Comparison of ENCODE assay signal across 28 cellular contexts in the genomic region with DNA sequence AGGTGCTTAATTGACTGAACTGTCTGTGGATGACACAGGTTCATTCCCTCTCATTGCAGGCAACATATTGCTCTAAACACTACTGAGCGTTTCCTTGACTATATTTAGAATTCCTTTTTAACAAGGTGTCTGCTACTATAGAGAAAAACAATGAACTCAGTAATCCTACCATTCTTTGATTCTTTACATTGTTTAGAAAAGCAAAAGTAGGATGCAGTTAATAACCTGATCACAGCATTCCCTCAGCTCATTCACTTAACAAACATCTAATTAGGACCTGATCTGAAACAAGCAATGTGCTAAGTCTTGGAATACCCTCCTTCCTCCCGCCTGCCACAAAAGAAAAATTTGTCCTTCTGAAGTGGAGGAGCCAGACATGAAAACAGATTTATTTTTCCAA.
"Had no signal": no experiment of that assay in that cellular context is flagged by ENCODE, and none has a peak within 500 bp of the region (broad histone marks: within the 10 kb centered on the region; RNA-seq: fewer than 3 reads in every experiment).

No MANE protein-coding gene starts in this region.

- H3K36me3 Mint-ChIP-seq: stimulated activated effector memory CD8-positive, alpha-beta T cell treated with anti-CD3 and anti-CD28 coated beads, Interleukin-12 subunit alpha, Interleukin-12 subunit beta, amount 100 ng/mL, for 72 hours; stimulated activated memory B cell treated with anti-CD40 and anti-IgM and Interleukin-4, amounts not matched to agents 10 μg/mL and 1 μg/mL and 100 μg/mL, for 72 hours; stimulated activated naive B cell treated with anti-CD40 and anti-IgM and Interleukin-4, amounts not matched to agents 10 μg/mL and 1 μg/mL and 100 μg/mL, for 72 hours; type B pancreatic cell had no signal

- DNase-seq: stimulated activated CD4-positive, alpha-beta T cell treated with anti-CD3 and anti-CD28 coated beads, Interleukin-2, amount 100 ng/mL, for 48 hours; stimulated activated CD4-positive, alpha-beta T cell treated with anti-CD3 and anti-CD28 coated beads, Interleukin-4, amount 100 ng/mL, for 1 hour; stimulated activated CD4-positive, alpha-beta T cell treated with anti-CD3 and anti-CD28 coated beads, Interleukin-4, amount 100 ng/mL, for 24 hours; stimulated activated CD4-positive, alpha-beta T cell treated with anti-CD3 and anti-CD28 coated beads, Interleukin-4, amount 100 ng/mL, for 4 hours; stimulated activated CD8-positive, alpha-beta memory T cell treated with anti-CD3 and anti-CD28 coated beads, Interleukin-4, amount 100 ng/mL, for 48 hours; stimulated activated naive B cell treated with anti-CD40 and anti-IgM and Interleukin-4, amounts not matched to agents 10 μg/mL and 1 μg/mL and 100 μg/mL, for 72 hours; stimulated activated naive CD4-positive, alpha-beta T cell; stimulated activated naive CD4-positive, alpha-beta T cell treated with Interleukin-2 at 50 U/mL for 16 hours; stimulated activated naive CD8-positive, alpha-beta T cell treated with anti-CD3 and anti-CD28 coated beads, Interleukin-15, amount 100 ng/mL, for 72 hours; stimulated activated naive CD8-positive, alpha-beta T cell treated with anti-CD3 and anti-CD28 coated beads, Interleukin-15, Interleukin-2, amounts not matched to agents 100 U/mL and 50 U/mL, for 24 hours; stomach; substantia nigra; testis; thyroid gland; tibial artery; transverse colon; trophoblast cell; upper lobe of left lung; upper lobe of right lung; uterus had no signal

- H3K9me3 ChIP-seq: stomach, testis, thoracic aorta, thyroid gland, tibial artery, tibial nerve, transverse colon, upper lobe of left lung, upper lobe of right lung, uterus, vagina had no signal

- H3K27me3 Mint-ChIP-seq: stimulated activated memory B cell treated with anti-CD40 and anti-IgM and Interleukin-4, amounts not matched to agents 10 μg/mL and 1 μg/mL and 100 μg/mL, for 72 hours; stimulated activated naive B cell treated with anti-CD40 and anti-IgM and Interleukin-4, amounts not matched to agents 10 μg/mL and 1 μg/mL and 100 μg/mL, for 72 hours; stimulated activated naive CD8-positive, alpha-beta T cell treated with anti-CD3 and anti-CD28 coated beads, Interleukin-15, amount 100 ng/mL, for 72 hours; stimulated activated naive CD8-positive, alpha-beta T cell treated with anti-CD3 and anti-CD28 coated beads, Interleukin-15, Interleukin-2, amounts not matched to agents 100 ng/mL and 50 ng/mL, for 24 hours; type B pancreatic cell had no signal

- H3K4me3 Mint-ChIP-seq: stimulated activated effector memory CD8-positive, alpha-beta T cell treated with anti-CD3 and anti-CD28 coated beads, Interleukin-12 subunit alpha, Interleukin-12 subunit beta, amount 100 ng/mL, for 72 hours; stimulated activated memory B cell treated with anti-CD40 and anti-IgM and Interleukin-4, amounts not matched to agents 10 μg/mL and 1 μg/mL and 100 μg/mL, for 72 hours; stimulated activated naive B cell treated with anti-CD40 and anti-IgM and Interleukin-4, amounts not matched to agents 10 μg/mL and 1 μg/mL and 100 μg/mL, for 72 hours; stimulated activated naive CD8-positive, alpha-beta T cell treated with anti-CD3 and anti-CD28 coated beads, Interleukin-15, amount 100 ng/mL, for 72 hours; stimulated activated naive CD8-positive, alpha-beta T cell treated with anti-CD3 and anti-CD28 coated beads, Interleukin-15, Interleukin-2, amounts not matched to agents 100 ng/mL and 50 ng/mL, for 24 hours; type B pancreatic cell had no signal

- H3K9me3 Mint-ChIP-seq: stimulated activated memory B cell treated with anti-CD40 and anti-IgM and Interleukin-4, amounts not matched to agents 10 μg/mL and 1 μg/mL and 100 μg/mL, for 72 hours; type B pancreatic cell had no signal

- H3K36me3 ChIP-seq: stomach, suprapubic skin, thoracic aorta, thyroid gland, tibial artery, tibial nerve, transverse colon, upper lobe of left lung, upper lobe of right lung, uterus, vagina had no signal

- H3K4me3 ChIP-seq: stomach, suprapubic skin, testis, thoracic aorta, thyroid gland, tibial artery, tibial nerve, transverse colon, upper lobe of left lung, upper lobe of right lung, uterus, vagina had no signal

- H3K4me1 Mint-ChIP-seq: stimulated activated effector memory CD8-positive, alpha-beta T cell treated with anti-CD3 and anti-CD28 coated beads, Interleukin-12 subunit alpha, Interleukin-12 subunit beta, amount 100 ng/mL, for 72 hours; stimulated activated memory B cell treated with anti-CD40 and anti-IgM and Interleukin-4, amounts not matched to agents 10 μg/mL and 1 μg/mL and 100 μg/mL, for 72 hours; stimulated activated naive B cell treated with anti-CD40 and anti-IgM and Interleukin-4, amounts not matched to agents 10 μg/mL and 1 μg/mL and 100 μg/mL, for 72 hours; stimulated activated naive CD8-positive, alpha-beta T cell treated with anti-CD3 and anti-CD28 coated beads, Interleukin-15, amount 100 ng/mL, for 72 hours had no signal

- H3K27me3 ChIP-seq: stomach, suprapubic skin, testis, thyroid gland, tibial artery, tibial nerve, transverse colon, upper lobe of left lung, upper lobe of right lung, uterus, vagina had no signal

- H3K27ac ChIP-seq: stomach, suprapubic skin, testis, thoracic aorta, thyroid gland, tibial artery, tibial nerve, transverse colon, upper lobe of left lung, upper lobe of right lung, uterus, vagina had no signal

- H3K27ac Mint-ChIP-seq: stimulated activated effector memory CD8-positive, alpha-beta T cell treated with anti-CD3 and anti-CD28 coated beads, Interleukin-12 subunit alpha, Interleukin-12 subunit beta, amount 100 ng/mL, for 72 hours; stimulated activated memory B cell treated with anti-CD40 and anti-IgM and Interleukin-4, amounts not matched to agents 10 μg/mL and 1 μg/mL and 100 μg/mL, for 72 hours; stimulated activated naive B cell treated with anti-CD40 and anti-IgM and Interleukin-4, amounts not matched to agents 10 μg/mL and 1 μg/mL and 100 μg/mL, for 72 hours; stimulated activated naive CD8-positive, alpha-beta T cell treated with anti-CD3 and anti-CD28 coated beads, Interleukin-15, amount 100 ng/mL, for 72 hours; stimulated activated naive CD8-positive, alpha-beta T cell treated with anti-CD3 and anti-CD28 coated beads, Interleukin-15, Interleukin-2, amounts not matched to agents 100 ng/mL and 50 ng/mL, for 24 hours; type B pancreatic cell had no signal

- H3K4me1 ChIP-seq: stomach, suprapubic skin, testis, thyroid gland, tibial artery, tibial nerve, transverse colon, upper lobe of left lung, upper lobe of right lung, uterus, vagina had no signal

- ATAC-seq: stimulated activated effector memory CD8-positive, alpha-beta T cell treated with anti-CD3 and anti-CD28 coated beads, Interleukin-12 subunit alpha, Interleukin-12 subunit beta, amount 100 ng/mL, for 72 hours; stimulated activated memory B cell treated with anti-CD40 and anti-IgM and Interleukin-4, amounts not matched to agents 10 μg/mL and 1 μg/mL and 100 μg/mL, for 72 hours; stimulated activated naive B cell treated with anti-CD40 and anti-IgM and Interleukin-4, amounts not matched to agents 10 μg/mL and 1 μg/mL and 100 μg/mL, for 72 hours; stimulated activated naive CD8-positive, alpha-beta T cell treated with anti-CD3 and anti-CD28 coated beads, Interleukin-15, amount 100 ng/mL, for 72 hours; stimulated activated naive CD8-positive, alpha-beta T cell treated with anti-CD3 and anti-CD28 coated beads, Interleukin-15, Interleukin-2, amounts not matched to agents 100 U/mL and 50 U/mL, for 24 hours; upper lobe of right lung had no signal
